In the genomic region with DNA sequence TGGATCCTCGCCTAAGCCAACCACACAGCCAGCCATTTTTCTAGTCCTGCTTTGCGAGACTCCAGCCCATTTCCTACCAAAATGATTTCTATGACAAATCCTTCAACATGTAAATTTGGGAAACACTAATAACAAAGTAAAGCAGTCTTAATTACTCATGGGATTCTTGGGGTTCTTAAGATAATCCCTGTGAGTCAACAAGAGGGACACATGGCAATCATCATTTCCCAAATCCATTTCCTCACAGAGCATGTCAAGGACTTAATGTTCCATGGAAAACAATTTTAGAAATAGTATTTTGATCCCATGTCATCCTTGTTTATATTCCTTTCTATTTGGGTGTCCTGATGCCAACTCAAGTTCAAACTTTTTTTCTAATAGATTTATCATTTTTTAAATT, we compare ENCODE assay signal across 16 cellular contexts.
"Had no signal": no experiment of that assay in that cellular context is flagged by ENCODE, and none has a peak within 500 bp of the region (broad histone marks: within the 10 kb centered on the region; RNA-seq: fewer than 3 reads in every experiment).

No MANE protein-coding gene starts in this region.

- H3K79me2 ChIP-seq: hepatocyte had no signal

- H3K27me3 ChIP-seq: esophagus squamous epithelium, foreskin keratinocyte, hepatocyte, right atrium auricular region, testis, tibial nerve had no signal

- H2AFZ ChIP-seq: hepatocyte had no signal

- H3K9me3 ChIP-seq: esophagus squamous epithelium, testis, tibial nerve had no signal

- H3K4me1 ChIP-seq: right atrium auricular region, testis had no signal

- DNase-seq: effector memory CD8-positive, alpha-beta T cell; esophagus squamous epithelium; foreskin keratinocyte; kidney glomerular epithelial cell; mesendoderm; naive B cell; occipital lobe; stimulated activated CD4-positive, alpha-beta T cell treated with anti-CD3 and anti-CD28 coated beads, Interleukin-4, amount 100 ng/mL, for 1 hour; testis had no signal

- H3K4me3 ChIP-seq: esophagus squamous epithelium, hepatocyte, right atrium auricular region, smooth muscle cell, testis, tibial nerve had no signal

- H3K27ac ChIP-seq: esophagus squamous epithelium, foreskin keratinocyte, hepatocyte, right atrium auricular region, testis had no signal

- H3K36me3 Mint-ChIP-seq: naive B cell; stimulated activated memory B cell treated with anti-CD40 and anti-IgM and Interleukin-4, amounts not matched to agents 10 μg/mL and 1 μg/mL and 100 μg/mL, for 72 hours had no signal

- H3K4me3 Mint-ChIP-seq: effector memory CD8-positive, alpha-beta T cell; naive B cell; nephron; stimulated activated memory B cell treated with anti-CD40 and anti-IgM and Interleukin-4, amounts not matched to agents 10 μg/mL and 1 μg/mL and 100 μg/mL, for 72 hours; stimulated activated naive CD8-positive, alpha-beta T cell treated with anti-CD3 and anti-CD28 coated beads, Interleukin-15, Interleukin-2, amounts not matched to agents 100 ng/mL and 50 ng/mL, for 24 hours had no signal

- H3K27ac Mint-ChIP-seq: effector memory CD8-positive, alpha-beta T cell; naive B cell; nephron; stimulated activated memory B cell treated with anti-CD40 and anti-IgM and Interleukin-4, amounts not matched to agents 10 μg/mL and 1 μg/mL and 100 μg/mL, for 72 hours; stimulated activated naive CD8-positive, alpha-beta T cell treated with anti-CD3 and anti-CD28 coated beads, Interleukin-15, Interleukin-2, amounts not matched to agents 100 ng/mL and 50 ng/mL, for 24 hours had no signal

- H3K4me2 ChIP-seq: hepatocyte, smooth muscle cell had no signal

- H3K27me3 Mint-ChIP-seq: effector memory CD8-positive, alpha-beta T cell; naive B cell; stimulated activated memory B cell treated with anti-CD40 and anti-IgM and Interleukin-4, amounts not matched to agents 10 μg/mL and 1 μg/mL and 100 μg/mL, for 72 hours; stimulated activated naive CD8-positive, alpha-beta T cell treated with anti-CD3 and anti-CD28 coated beads, Interleukin-15, Interleukin-2, amounts not matched to agents 100 ng/mL and 50 ng/mL, for 24 hours had no signal

- H3K36me3 ChIP-seq: esophagus squamous epithelium, right atrium auricular region, tibial nerve had no signal

- H3K4me1 Mint-ChIP-seq: naive B cell; stimulated activated memory B cell treated with anti-CD40 and anti-IgM and Interleukin-4, amounts not matched to agents 10 μg/mL and 1 μg/mL and 100 μg/mL, for 72 hours had no signal
